Comparison of ENCODE assay signal across 8 cellular contexts in the genomic region with DNA sequence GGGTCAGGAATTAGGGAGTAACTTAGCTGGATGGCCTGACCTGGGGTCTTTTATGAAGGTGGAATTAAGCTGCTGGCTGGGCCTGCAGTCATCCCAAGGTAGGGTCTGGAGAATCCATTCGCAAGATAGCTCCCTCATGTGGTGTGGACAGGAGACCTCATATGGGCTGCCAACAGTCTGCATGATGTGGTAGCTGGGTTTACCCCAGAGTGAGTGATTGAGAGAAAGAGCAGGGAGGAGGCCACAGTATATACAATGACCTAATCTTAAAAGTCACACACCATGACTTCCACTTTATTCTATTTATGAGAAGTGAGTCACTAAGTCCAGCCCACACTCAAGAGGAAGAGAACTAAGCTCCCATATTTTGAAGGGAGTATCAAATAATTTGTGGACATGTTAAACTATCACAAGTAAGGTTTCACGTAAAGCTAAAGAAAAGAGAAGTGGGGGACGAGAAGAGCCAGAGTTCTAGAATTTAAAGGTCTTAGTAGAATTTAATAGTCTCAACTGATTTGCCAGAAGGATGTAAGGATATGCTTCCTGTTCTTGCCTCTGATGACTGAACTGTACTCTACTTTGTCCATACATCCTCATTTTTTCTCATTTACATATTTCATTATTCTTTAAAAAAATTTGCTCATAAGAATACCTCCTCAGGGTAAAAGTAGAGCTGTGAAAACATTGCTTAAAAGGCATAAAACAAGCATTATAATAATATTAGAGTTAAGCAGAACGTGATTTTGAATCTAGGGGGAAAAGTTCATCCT.
A peak's percentile ranks its signal among the peaks of the same experiment; 100 is the strongest.
DNase-seq lines count a peak whose midpoint lies in the region; ATAC-seq and TF ChIP-seq lines count a peak whose summit lies in the region.

No MANE protein-coding gene starts in this region.

- no TSS peak for BruUV-seq in PC-3 (replicated peaks; lab: Mats Ljungman, UMichigan)

- CTCF ChIA-PET in PC-3 (lab: Charles Lee), result interaction anchor here (0.6 to 1.0 kb wide), 3 partner anchors 30 to 393 kb away, joined by 3 to 5 read pairs (median 3); no protein-coding TSS in a partner anchor

- no peaks in the 10 kb centered on the region for H4K20me1 ChIP-seq in PC-3 (ENCODE audit: low read length)
- H4K20me1 ChIP-seq in hepatocyte (ENCODE audit: insufficient read depth, poor library complexity, severe bottlenecking), result no peaks in the 10 kb centered on the region

- H3F3A ChIP-seq in PC-3 (ENCODE audit: low read length, unreplicated experiment), result no peaks in the 10 kb centered on the region

- no peak overlapping the region for H3K4me3 ChIP-seq in PC-3 (ENCODE audit: low read length)
- no peak overlapping the region for H3K4me3 ChIP-seq in hepatocyte

- H3K9ac ChIP-seq in PC-3 (ENCODE audit: low read length), result no peak overlapping the region

- H3K27me3 ChIP-seq in PC-3 (ENCODE audit: low read length) (no peaks in the 10 kb centered on the region), hepatocyte (no peaks in the 10 kb centered on the region)

- H3K79me2 ChIP-seq in PC-3 (ENCODE audit: low read length) (no peaks in the 10 kb centered on the region), hepatocyte (no peaks in the 10 kb centered on the region)

- no peaks in the 10 kb centered on the region for H3K36me3 ChIP-seq in PC-3 (ENCODE audit: low read depth, low read length)
- no peaks in the 10 kb centered on the region for H3K36me3 ChIP-seq in hepatocyte (replicated peaks; ENCODE audit: insufficient read depth, low read depth)

- H3K4me1 ChIP-seq in PC-3 (ENCODE audit: insufficient read depth, low read length) (peaks cover 9% of the 10 kb centered on the region; the same call in 1 of the 2 replicates), hepatocyte (ENCODE audit: insufficient read depth) (no peaks in the 10 kb centered on the region)

- H3K27ac ChIP-seq in PC-3 (ENCODE audit: low read length) (no peak overlapping the region), hepatocyte (no peak overlapping the region)

- H3K9me2 ChIP-seq in PC-3 (replicated peaks; ENCODE audit: low read length) (no peaks in the 10 kb centered on the region), hepatocyte (replicated peaks; ENCODE audit: insufficient read depth) (no peaks in the 10 kb centered on the region)

- ATAC-seq in GM18502 (IDR thresholded peaks at IDR 0.05; ENCODE audit: poor library complexity, unreplicated experiment), result peak; percentile 82
- peak; percentile 78 for ATAC-seq in HG02759 (IDR thresholded peaks at IDR 0.05; ENCODE audit: unreplicated experiment)
- ATAC-seq in PC-3, result peak; percentile 98

- DNase-seq in PC-3 (peak; percentile 63), hepatocyte (ENCODE audit: low spot score) (peak; percentile 7), COLO829 (ENCODE audit: low spot score) (no peak), hypothalamus (lab: John Stamatoyannopoulos, UW) (no peak), NCI-H2029 (lab: John Stamatoyannopoulos, UW) (no peak), epidermal melanocyte (ENCODE audit: insufficient read length, low spot score) (no peak)

- POLR2A ChIA-PET in PC-3 (lab: Charles Lee; ENCODE audit: unreplicated experiment), result interaction anchor here (0.6 kb wide), 1 partner anchor 75 kb away, joined by 3 read pairs; no protein-coding TSS in a partner anchor

- intact Hi-C loops in PC-3 (cut with micrococcal nuclease), result no loop called here

- WGBS in hepatocyte (ENCODE audit: low lambda C conversion rate, missing lambda C conversion rate), result 81% methylated on average over 4 of the region's 4 CpGs

- H3K9me3 ChIP-seq in PC-3 (ENCODE audit: low read length), result no peaks in the 10 kb centered on the region
- no peaks in the 10 kb centered on the region for H3K9me3 ChIP-seq in hepatocyte (ENCODE audit: low read depth)

- no peak overlapping the region for H3K4me2 ChIP-seq in PC-3 (ENCODE audit: low read length)
- no peak overlapping the region for H3K4me2 ChIP-seq in hepatocyte

- H2AFZ ChIP-seq in PC-3 (ENCODE audit: low read length) (no peak overlapping the region), hepatocyte (no peak overlapping the region)

- TF ChIP-seq CTCF in PC-3 (conservative IDR thresholded peaks at IDR 0.05; ENCODE audit: low read depth, low read length) (peak; percentile 55), hepatocyte (IDR thresholded peaks at IDR 0.05; ENCODE audit: poor library complexity) (no peak)

Comparison
In these comparisons a context has a peak if more than half of its experiments do, and no peak if none do; other contexts are left out.
1. DNase-seq: peak in PC-3 (single experiment) and hepatocyte (single experiment); none in COLO829 (single experiment), hypothalamus (0 of 51), NCI-H2029 (single experiment) and epidermal melanocyte (single experiment).
2. Peak in every context shown above with its lines, with median percentiles within 50 percentile points of each other: ATAC-seq.